10 cellular contexts compared by ENCODE assay signal in the genomic region with DNA sequence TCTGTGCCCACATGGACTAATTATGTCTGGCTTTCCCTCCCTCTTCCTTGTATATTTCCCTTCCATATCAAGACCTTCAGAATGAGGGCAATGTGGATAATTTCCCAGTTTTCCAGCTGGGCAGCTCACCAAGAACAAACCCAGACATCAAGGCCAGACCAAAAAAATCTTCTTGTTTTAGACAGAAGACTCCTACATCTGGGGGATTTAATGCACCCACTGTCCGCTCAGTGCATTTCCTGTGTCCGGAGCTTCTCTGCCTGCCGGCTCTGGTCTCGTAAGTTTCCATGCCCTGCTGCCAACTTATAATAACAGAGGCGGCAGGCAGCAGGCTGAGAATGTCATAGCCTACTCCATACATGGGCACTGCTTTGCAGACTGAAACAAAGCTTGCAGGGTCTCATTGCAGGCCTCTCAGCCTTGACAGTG.
A peak's percentile ranks its signal among the peaks of the same experiment; 100 is the strongest.
DNase-seq lines count a peak whose midpoint lies in the region; ATAC-seq, FAIRE-seq and TF ChIP-seq lines count a peak whose summit lies in the region.
"Had no signal": no experiment of that assay in that cellular context is flagged by ENCODE, and none has a peak within 500 bp of the region (broad histone marks: within the 10 kb centered on the region; RNA-seq: fewer than 3 reads in every experiment).

No MANE protein-coding gene starts in this region.

- H3K4ac ChIP-seq in H9 (ENCODE audit: low read depth, low read length), result no peak overlapping the region

- no peak for TF ChIP-seq POLR2A in spleen (IDR thresholded peaks at IDR 0.05)
- no peak for TF ChIP-seq POLR2A in GM12892 (IDR thresholded peaks at IDR 0.05; ENCODE audit: low read depth, low read length)

- H4K5ac ChIP-seq in H9 (ENCODE audit: insufficient read length, low read depth, low read length), result no peak overlapping the region

- H3K4me3 Mint-ChIP-seq in H9, result no peak overlapping the region

- peak overlapping the region; percentile 37 to 49 (median 47); a peak in 3 of 7 replicates for H3K27ac Mint-ChIP-seq in H9

- no peak overlapping the region for H3K4me3 ChIP-seq in colonic mucosa
- no peak overlapping the region for H3K4me3 ChIP-seq in left lung
- H3K4me3 ChIP-seq in spleen, result no peak overlapping the region
- H3K4me3 ChIP-seq: mucosa of descending colon had no signal

- H3K9me3 ChIP-seq in H9 (ENCODE audit: control insufficient read depth, low read depth, low read length) (no peaks in the 10 kb centered on the region), colonic mucosa (no peaks in the 10 kb centered on the region), left lung (peaks cover 0 to 15% of the 10 kb centered on the region in 2 donors), spleen (peaks cover 4 to 20% (median 17%) of the 10 kb centered on the region in 8 donors)

- H4K91ac ChIP-seq in H9 (ENCODE audit: insufficient read length, low read depth, low read length), result no peak overlapping the region

- no peak overlapping the region for H2BK20ac ChIP-seq in H9 (ENCODE audit: low read depth, low read length, poor library complexity, severe bottlenecking)

- H2BK12ac ChIP-seq in H9 (ENCODE audit: insufficient read length, low read depth, low read length), result no peak overlapping the region

- H3K27me3 Mint-ChIP-seq in H9 (ENCODE audit: low read depth), result no peaks in the 10 kb centered on the region

- intact Hi-C loops in colonic mucosa (cut with DNase I) (no loop called here), left lung (cut with DNase I) (no loop called here), spleen (cut with DNase I; ENCODE audit: low total_unique reads) (no loop called here)

- no peak overlapping the region for H2AK5ac ChIP-seq in H9 (ENCODE audit: insufficient read length, low read length)

- H3K18ac ChIP-seq in H9 (ENCODE audit: insufficient read length, low read depth, low read length), result no peak overlapping the region

- no peak overlapping the region for H2BK5ac ChIP-seq in H9 (ENCODE audit: insufficient read length, low read length)

- H3K27ac ChIP-seq in H9 (ENCODE audit: insufficient read length, low read depth, low read length) (no peak overlapping the region), colonic mucosa (peak overlapping the region; percentile 41), left lung (peak overlapping the region; percentile 69), spleen (peak overlapping the region; percentile 33 to 81 (median 78))

- no peak for DNase-seq in H9
- DNase-seq in colonic mucosa, result no peak
- no peak for DNase-seq in left lung
- no peak for DNase-seq in spleen
- no peak for DNase-seq in GM12892 (ENCODE audit: insufficient read length)
- DNase-seq in activated gamma-delta T cell (lab: John Stamatoyannopoulos, UW), result no peak
- no peak for DNase-seq in stimulated activated CD4-positive, alpha-beta T cell treated with anti-CD3 and anti-CD28 coated beads, Interleukin-15, amount 100 ng/mL, for 24 hours
- no peak for DNase-seq in NCI-H774 (lab: John Stamatoyannopoulos, UW)
- DNase-seq: mucosa of descending colon, NCI-H345 had no signal

- peaks cover 23 to 41% of the 10 kb centered on the region in 2 experiments for H3K4me1 Mint-ChIP-seq in H9

- H3K4me1 ChIP-seq in H9 (ENCODE audit: insufficient read depth, low read length) (peaks cover 8% of the 10 kb centered on the region; the same call in 1 of the 2 replicates), colonic mucosa (no peaks in the 10 kb centered on the region), left lung (peaks cover 11 to 40% of the 10 kb centered on the region in 2 donors), spleen (peaks cover 20 to 50% (median 38%) of the 10 kb centered on the region in 6 donors)

- no peak overlapping the region for H2BK120ac ChIP-seq in H9 (ENCODE audit: low read depth, low read length, poor library complexity, severe bottlenecking)

- no peak for FAIRE-seq in GM12892 (lab: Jason Lieb, UNC)

- TF ChIP-seq CTCF in H9 (conservative IDR thresholded peaks at IDR 0.05) (no peak), colonic mucosa (IDR thresholded peaks at IDR 0.05) (no peak), left lung (IDR thresholded peaks at IDR 0.05) (no peak), spleen (IDR thresholded peaks at IDR 0.05 in 8 of 11, conservative IDR thresholded peaks at IDR 0.05 in 3 of 11) (no peak)

- no peak overlapping the region for H3K9ac ChIP-seq in H9 (ENCODE audit: extremely low read depth, insufficient read length, low read length)
- H3K9ac ChIP-seq in colonic mucosa (ENCODE audit: low read depth in 2 of 2, low read length in 2 of 2), result no peak overlapping the region

- H2AFZ ChIP-seq in H9 (ENCODE audit: low read length), result no peak overlapping the region

- 0 out of 2 replicates have a peak, but pooled peaks cover 2% of the 10 kb centered on the region for H3K79me2 ChIP-seq in H9 (ENCODE audit: insufficient read depth, low read length)

- no peaks in the 10 kb centered on the region for H3K36me3 ChIP-seq in colonic mucosa
- peaks cover 0 to 26% of the 10 kb centered on the region in 2 donors for H3K36me3 ChIP-seq in left lung
- H3K36me3 ChIP-seq in spleen, result peaks cover 0 to 82% (median 10%) of the 10 kb centered on the region in 6 donors

- H4K20me1 ChIP-seq in H9 (ENCODE audit: control insufficient read depth, insufficient read depth, insufficient read length), result no peaks in the 10 kb centered on the region

- no peak overlapping the region for H4K8ac ChIP-seq in H9 (replicated peaks; ENCODE audit: insufficient read length, low read depth, low read length)

- no peak overlapping the region for H3K56ac ChIP-seq in H9 (ENCODE audit: insufficient read length, low read depth, low read length)

- no peak overlapping the region for H3K23ac ChIP-seq in H9 (ENCODE audit: insufficient read length, low read depth, low read length)

- H2BK15ac ChIP-seq in H9 (ENCODE audit: low read depth, low read length), result no peak overlapping the region

- ATAC-seq in left lung, result peak; percentile 37

- H3K79me1 ChIP-seq in H9 (ENCODE audit: insufficient read depth, low read depth, low read length, poor library complexity, severe bottlenecking), result no peaks in the 10 kb centered on the region

- peaks cover 13 to 20% of the 10 kb centered on the region in 2 experiments for H3K9me3 Mint-ChIP-seq in H9

- H3K14ac ChIP-seq in H9 (ENCODE audit: insufficient read depth, low read length), result no peak overlapping the region

- H3K23me2 ChIP-seq in H9 (ENCODE audit: insufficient read length, low read depth, low read length, poor library complexity, severe bottlenecking), result no peaks in the 10 kb centered on the region

- peaks cover 25 to 36% (median 35%) of the 10 kb centered on the region in 3 experiments for H3K36me3 Mint-ChIP-seq in H9 (ENCODE audit: insufficient read depth in 1 of 3, low read depth in 3 of 3)

- no peak overlapping the region for H3K4me2 ChIP-seq in H9 (ENCODE audit: insufficient read depth, insufficient read length, low read length)

- no peak overlapping the region for H3T11ph ChIP-seq in H9 (ENCODE audit: low read length)

- no CpG with 5 or more reads among the region's 5 CpGs for WGBS in H9 (ENCODE audit: extremely low coverage, insufficient read length, low lambda C conversion rate)
- 33 to 59% (median 45%) methylated on average over 5 of the region's 5 CpGs for WGBS in spleen, 5 donors

- H3K27me3 ChIP-seq in H9 (ENCODE audit: insufficient read depth, low read length), result no peaks in the 10 kb centered on the region
- no peaks in the 10 kb centered on the region for H3K27me3 ChIP-seq in colonic mucosa
- H3K27me3 ChIP-seq in left lung, result no peaks in the 10 kb centered on the region
- no peaks in the 10 kb centered on the region for H3K27me3 ChIP-seq in spleen (replicated peaks in 1 of 7)
